ENCODE assay signal across 18 cellular contexts in the genomic region with DNA sequence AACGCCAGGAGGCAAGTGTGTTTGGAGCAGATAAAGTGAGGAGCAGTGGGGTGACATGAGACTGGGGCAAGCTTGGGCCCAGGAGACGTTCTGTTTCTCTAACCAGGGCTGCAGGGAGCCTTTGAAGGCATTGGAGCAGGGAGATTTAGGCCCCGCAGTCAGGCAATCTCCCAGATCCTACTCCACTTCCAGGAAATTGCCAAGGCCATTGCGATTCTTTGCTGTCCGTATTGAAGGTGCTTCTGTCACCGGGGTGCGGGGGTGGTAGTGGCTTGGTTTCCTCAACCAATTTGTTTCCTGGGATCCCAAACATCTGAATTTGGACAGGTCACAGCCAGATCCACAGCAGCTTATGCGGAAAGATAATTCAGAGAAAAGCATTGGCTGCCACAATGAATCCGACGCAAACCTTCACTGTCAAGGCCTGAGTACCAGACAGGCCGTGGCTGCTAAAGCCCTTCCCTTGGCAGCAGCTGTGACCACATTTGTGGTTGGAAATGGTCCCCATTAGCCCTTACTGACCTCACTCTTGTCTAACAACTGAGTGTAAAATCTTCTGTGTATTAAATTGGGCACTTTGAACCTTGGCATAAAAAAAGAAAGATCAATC.
DNase-seq lines count a peak whose midpoint lies in the region; ATAC-seq, FAIRE-seq and TF ChIP-seq lines count a peak whose summit lies in the region.
"Had no signal": no experiment of that assay in that cellular context is flagged by ENCODE, and none has a peak within 500 bp of the region (broad histone marks: within the 10 kb centered on the region; RNA-seq: fewer than 3 reads in every experiment).

No MANE protein-coding gene starts in this region.

- H3K27ac ChIP-seq in BLaER1 treated with 17β-estradiol and CSF1 and Interleukin-3, amounts not matched to agents 10 nM and 100 nM: no peak overlapping the region
- no peak overlapping the region for H3K27ac ChIP-seq in colonic mucosa
- H3K27ac ChIP-seq: HL-60, Peyer's patch had no signal

- TF ChIP-seq CTCF in colonic mucosa (IDR thresholded peaks at IDR 0.05): no peak
- TF ChIP-seq CTCF in osteocyte (IDR thresholded peaks at IDR 0.05): no peak

- H3K4me1 Mint-ChIP-seq in osteocyte (ENCODE audit: unreplicated experiment): no peaks in the 10 kb centered on the region
- H3K4me1 Mint-ChIP-seq: B cell; CD4-positive, alpha-beta memory T cell had no signal

- DNase-seq in LHCN-M2 (ENCODE audit: low read depth) (peak; percentile 62), colonic mucosa (peak; percentile 4), osteocyte (ENCODE audit: extremely low spot score, unreplicated experiment) (peak; percentile 53), RCC 7860 (ENCODE audit: low spot score) (no peak), C1 segment of cervical spinal cord (lab: John Stamatoyannopoulos, UW) (no peak)
- DNase-seq: ACHN; CD4-positive, alpha-beta memory T cell; MV-4-11; NCI-H2029; NCI-H510A treated with DMSO at 0.1 percent for 48 hours; SHP77 had no signal

- H3K9me3 Mint-ChIP-seq in osteocyte (ENCODE audit: unreplicated experiment): no peaks in the 10 kb centered on the region
- H3K9me3 Mint-ChIP-seq: H9 had no signal

- no peak overlapping the region for H3K9ac ChIP-seq in BLaER1 treated with 17β-estradiol and CSF1 and Interleukin-3, amounts not matched to agents 10 nM and 100 nM
- H3K9ac ChIP-seq in colonic mucosa (ENCODE audit: low read depth in 2 of 2, low read length in 2 of 2): no peak overlapping the region

- peaks cover 8% of the 10 kb centered on the region for H3K27me3 Mint-ChIP-seq in osteocyte (ENCODE audit: unreplicated experiment)

- FAIRE-seq in RCC 7860 (lab: Jason Lieb, UNC): no peak

- H3K27ac Mint-ChIP-seq in osteocyte (ENCODE audit: unreplicated experiment): no peak overlapping the region
- H3K27ac Mint-ChIP-seq: B cell; CD4-positive, alpha-beta memory T cell; H9 had no signal

- H3K36me3 ChIP-seq in BLaER1 treated with 17β-estradiol and CSF1 and Interleukin-3, amounts not matched to agents 10 nM and 100 nM: no peaks in the 10 kb centered on the region
- H3K36me3 ChIP-seq in colonic mucosa: no peaks in the 10 kb centered on the region
- H3K36me3 ChIP-seq: Peyer's patch had no signal

- no peaks in the 10 kb centered on the region for H3K36me3 Mint-ChIP-seq in osteocyte (ENCODE audit: unreplicated experiment)
- H3K36me3 Mint-ChIP-seq: CD4-positive, alpha-beta memory T cell had no signal

- ATAC-seq in HG02642 (IDR thresholded peaks at IDR 0.05; ENCODE audit: poor library complexity, unreplicated experiment): no peak
- ATAC-seq: SK-N-SH treated with all-trans-retinoic acid at 6 μM for 48 hours had no signal

- H3K4me2 ChIP-seq in BLaER1 treated with 17β-estradiol and CSF1 and Interleukin-3, amounts not matched to agents 10 nM and 100 nM: peak overlapping the region in 7 of 11 experiments; percentile 3 to 35 (median 21); a peak in 8 of 22 replicates

- no peak overlapping the region for H3K4me3 Mint-ChIP-seq in osteocyte (ENCODE audit: unreplicated experiment)
- H3K4me3 Mint-ChIP-seq: B cell; CD4-positive, alpha-beta memory T cell; H9 had no signal

- no peaks in the 10 kb centered on the region for H3K27me3 ChIP-seq in BLaER1 treated with 17β-estradiol and CSF1 and Interleukin-3, amounts not matched to agents 10 nM and 100 nM
- no peaks in the 10 kb centered on the region for H3K27me3 ChIP-seq in colonic mucosa
- H3K27me3 ChIP-seq: Peyer's patch had no signal

- H3K4me3 ChIP-seq in BLaER1 treated with 17β-estradiol and CSF1 and Interleukin-3, amounts not matched to agents 10 nM and 100 nM: no peak overlapping the region
- no peak overlapping the region for H3K4me3 ChIP-seq in colonic mucosa
- H3K4me3 ChIP-seq: Peyer's patch had no signal

- H4K20me1 ChIP-seq in BLaER1 treated with 17β-estradiol and CSF1 and Interleukin-3, amounts not matched to agents 10 nM and 100 nM: no peaks in the 10 kb centered on the region

- peaks cover 0 to 21% (median 10%) of the 10 kb centered on the region in 10 experiments; a peak in 9 of 20 replicates for H3K4me1 ChIP-seq in BLaER1 treated with 17β-estradiol and CSF1 and Interleukin-3, amounts not matched to agents 10 nM and 100 nM
- H3K4me1 ChIP-seq in colonic mucosa: no peaks in the 10 kb centered on the region
- H3K4me1 ChIP-seq: Peyer's patch had no signal

- intact Hi-C loops in colonic mucosa (cut with DNase I): no loop called here

- H3K9me3 ChIP-seq in BLaER1 treated with 17β-estradiol and CSF1 and Interleukin-3, amounts not matched to agents 10 nM and 100 nM (replicated peaks in 1 of 11): no peaks in the 10 kb centered on the region
- H3K9me3 ChIP-seq in colonic mucosa: no peaks in the 10 kb centered on the region
- H3K9me3 ChIP-seq: Peyer's patch had no signal

Comparison
In these comparisons a context has a peak if more than half of its experiments do, and no peak if none do; other contexts are left out.
1. DNase-seq: peak in LHCN-M2 (single experiment), colonic mucosa (single experiment) and osteocyte (single experiment); none in RCC 7860 (single experiment) and C1 segment of cervical spinal cord (0 of 14).